Comparison of ENCODE assay signal across 23 cellular contexts in the genomic region with DNA sequence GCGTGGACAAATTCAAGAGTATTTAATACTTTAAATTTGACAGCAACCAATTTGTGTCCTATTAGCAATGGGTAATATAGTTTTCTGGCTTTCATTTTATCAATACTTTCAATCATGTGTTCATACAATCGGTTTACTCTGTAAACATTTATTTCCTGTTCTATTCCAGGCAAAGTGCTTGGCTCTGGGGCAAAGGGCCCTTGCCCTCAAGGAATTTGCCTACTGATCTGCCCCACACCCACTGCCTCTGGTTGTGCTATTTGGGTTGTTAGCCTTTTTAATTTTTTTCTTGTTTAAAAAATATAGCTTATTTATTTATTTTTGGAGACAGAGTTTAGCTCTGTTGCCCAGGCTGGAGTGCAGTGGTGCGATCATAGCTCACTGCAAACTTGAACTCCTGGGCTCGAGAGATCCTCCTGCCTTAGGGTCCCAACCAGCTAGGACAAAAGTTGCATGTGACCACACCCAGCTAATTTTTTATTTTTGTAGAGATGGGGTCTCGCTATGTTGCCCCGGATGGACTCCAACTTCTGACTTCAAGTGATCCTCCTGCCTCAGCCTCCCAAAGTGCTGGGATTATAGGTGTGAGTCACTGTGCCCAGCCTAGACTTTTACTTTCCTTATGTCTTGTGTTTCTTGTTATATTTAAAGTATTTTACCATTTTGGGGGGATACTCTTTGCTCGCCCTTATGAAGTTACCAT.
"Had no signal": no experiment of that assay in that cellular context is flagged by ENCODE, and none has a peak within 500 bp of the region (broad histone marks: within the 10 kb centered on the region; RNA-seq: fewer than 3 reads in every experiment).

No MANE protein-coding gene starts in this region.

- FAIRE-seq: bronchial epithelial cell, frontal cortex, islet of Langerhans had no signal

- H3K4me3 ChIP-seq: neural progenitor cell, right atrium auricular region, spleen, thoracic aorta, uterus had no signal

- H3K9me3 ChIP-seq: right atrium auricular region, spleen, thoracic aorta, uterus had no signal

- H3K4me2 ChIP-seq: neural progenitor cell had no signal

- H3K9ac ChIP-seq: neural progenitor cell had no signal

- H2AFZ ChIP-seq: neural progenitor cell had no signal

- ATAC-seq: left ventricle myocardium superior; naive thymus-derived CD8-positive, alpha-beta T cell had no signal

- DNase-seq: activated CD4-positive, alpha-beta T cell treated with anti-CD3 and anti-CD28 coated beads for 4 hours; activated CD4-positive, alpha-beta T cell treated with anti-CD3 and anti-CD28 coated beads, Interleukin-2, amount 50 U/mL, for 4 hours; activated CD4-positive, CD25-positive, alpha-beta regulatory T cell; activated effector memory CD4-positive, alpha-beta T cell treated with Interleukin-2 at 50 U/mL for 16 hours; activated naive CD4-positive, alpha-beta T cell treated with Interleukin-2 at 50 U/mL for 16 hours; activated T-cell treated with anti-CD3 and anti-CD28 coated beads for 4 hours; anterior cingulate cortex; dermis blood vessel endothelial cell; effector CD8-positive, alpha-beta T cell; left ventricle myocardium superior; midbrain; naive thymus-derived CD8-positive, alpha-beta T cell; occipital lobe; spleen; stimulated activated naive CD4-positive, alpha-beta T cell treated with Interleukin-2 at 50 U/mL for 16 hours; T-helper 1 cell; uterus had no signal

- H3K27ac ChIP-seq: neural progenitor cell, right atrium auricular region, spleen, thoracic aorta, uterus had no signal

- H3K36me3 ChIP-seq: neural progenitor cell, right atrium auricular region, spleen, thoracic aorta, uterus had no signal

- H3K4me1 ChIP-seq: right atrium auricular region, spleen, uterus had no signal

- H3K27me3 ChIP-seq: neural progenitor cell, right atrium auricular region, spleen, uterus had no signal
